8 cellular contexts compared by ENCODE assay signal in genomic region chr12:103840881-103841689, GRCh38. TPM values are rescaled to one million over a fixed set of nuclear protein-coding genes. Genes with fewer than 3 reads are reported as not detected.
DNase-seq lines count a peak whose midpoint lies in the region; ATAC-seq and TF ChIP-seq lines count a peak whose summit lies in the region.

TSS of gene NT5DC3 (minus strand) at chr12:103841234. CDS start at chr12:103841156, 78 bp downstream.

- H3K9me3 Mint-ChIP-seq in chondrocyte (ENCODE audit: low read depth), result no peaks in the 10 kb centered on the region

- peak; percentile 93 for DNase-seq in AG08395 (ENCODE audit: low spot score)
- DNase-seq in NCI-H226, result peak; percentile 77
- DNase-seq in activated CD4-positive, alpha-beta T cell treated with anti-CD3 and anti-CD28 coated beads for 24 hours (ENCODE audit: low read depth in 2 of 2), result peak; percentile 71 to 75
- no peak for DNase-seq in chondrocyte (ENCODE audit: low spot score)
- peak; percentile 90 for DNase-seq in kidney tubule cell (ENCODE audit: low spot score)
- peak; percentile 54 to 83 (median 72) for DNase-seq in stimulated activated CD4-positive, alpha-beta T cell treated with anti-CD3 and anti-CD28 coated beads, Interleukin-1b, Interleukin-23, amount 100 ng/mL, for 24 hours (ENCODE audit: low read depth in 4 of 4, low spot score in 1 of 4)

- ATAC-seq in GM18870 (IDR thresholded peaks at IDR 0.05; ENCODE audit: unreplicated experiment), result peak; percentile 47
- ATAC-seq in HG03103 (IDR thresholded peaks at IDR 0.05; ENCODE audit: low read depth, unreplicated experiment), result peak; percentile 66

- H3K4me1 Mint-ChIP-seq in chondrocyte (ENCODE audit: low read depth), result peaks cover 52% of the 10 kb centered on the region

- no peaks in the 10 kb centered on the region for H3K27me3 Mint-ChIP-seq in chondrocyte (ENCODE audit: low read depth)

- TF ChIP-seq CTCF in chondrocyte (IDR thresholded peaks at IDR 0.05), result peak; percentile 8

- H3K36me3 Mint-ChIP-seq in chondrocyte (ENCODE audit: low read depth), result no peaks in the 10 kb centered on the region

- H3K27ac Mint-ChIP-seq in chondrocyte (ENCODE audit: unreplicated experiment), result peak within 1 kb of the TSS; percentile 96

- H3K4me3 Mint-ChIP-seq in chondrocyte (ENCODE audit: unreplicated experiment), result peak within 1 kb of the TSS; percentile 87

RNA-seq across cellular contexts. Expression of gene NT5DC3, which starts in this region (rescaled TPM):
- total RNA-seq in chondrocyte, result 24.0 to 26.2 TPM (median 25.3 TPM) in 3 replicates
